15 cellular contexts compared by ENCODE assay signal in the genomic region with DNA sequence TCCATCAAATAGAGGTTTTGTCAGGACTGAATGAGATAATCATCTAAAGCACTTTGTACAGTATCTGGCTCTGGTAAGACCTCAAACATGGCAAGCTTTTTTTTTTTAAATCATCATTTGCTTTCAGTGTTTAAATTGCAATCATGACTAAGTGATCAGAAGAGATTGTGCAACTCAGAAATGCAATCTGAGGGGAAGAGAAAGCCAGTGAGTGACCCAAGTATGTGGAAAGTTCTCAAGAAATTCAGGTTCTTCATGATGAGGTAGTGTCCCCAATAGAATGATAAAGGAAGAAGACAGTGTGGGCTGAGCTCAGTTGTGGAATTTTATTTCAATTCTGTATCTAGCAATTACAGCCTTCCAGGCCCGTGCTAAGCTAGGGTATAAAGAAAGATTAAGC.
"Had no signal": no experiment of that assay in that cellular context is flagged by ENCODE, and none has a peak within 500 bp of the region (broad histone marks: within the 10 kb centered on the region; RNA-seq: fewer than 3 reads in every experiment).

No MANE protein-coding gene starts in this region.

- H3K9me3 ChIP-seq: right atrium auricular region, tibial nerve had no signal

- H3K36me3 Mint-ChIP-seq: activated CD8-positive, alpha-beta memory T cell treated with anti-CD3 and anti-CD28 coated beads, Interleukin-2, amount 10 ng/mL, durations not matched to agents 7 days and 5 days; activated naive CD8-positive, alpha-beta T cell; stimulated activated naive B cell treated with anti-CD40 and anti-IgM and Interleukin-4, amounts not matched to agents 10 μg/mL and 1 μg/mL and 100 μg/mL, for 72 hours had no signal

- H3K4me1 ChIP-seq: foreskin keratinocyte, right atrium auricular region, tibial nerve had no signal

- H3K4me3 ChIP-seq: lung, right atrium auricular region, tibial nerve had no signal

- H3K9me3 Mint-ChIP-seq: activated T-cell treated with anti-CD3 and anti-CD28 coated beads, Interleukin-2, amount 50 U/mL, for 24 hours; naive B cell; stimulated activated naive B cell treated with anti-CD40 and anti-IgM and Interleukin-4, amounts not matched to agents 10 μg/mL and 1 μg/mL and 100 μg/mL, for 72 hours; T-helper 1 cell treated with Interleukin-12 subunit alpha and Interleukin-12 subunit beta and Interleukin-4 antibody, amounts not matched to agents 30 μg/mL and 1 μg/mL, for 36 hours had no signal

- H3K4me1 Mint-ChIP-seq: activated CD8-positive, alpha-beta memory T cell treated with anti-CD3 and anti-CD28 coated beads, Interleukin-2, amount 10 ng/mL, durations not matched to agents 7 days and 5 days; naive B cell; stimulated activated naive B cell treated with anti-CD40 and anti-IgM and Interleukin-4, amounts not matched to agents 10 μg/mL and 1 μg/mL and 100 μg/mL, for 72 hours had no signal

- H3K27ac ChIP-seq: brain microvascular endothelial cell, foreskin keratinocyte, right atrium auricular region, tibial nerve had no signal

- H3K4me3 Mint-ChIP-seq: activated CD8-positive, alpha-beta memory T cell treated with anti-CD3 and anti-CD28 coated beads, Interleukin-2, amount 10 ng/mL, durations not matched to agents 7 days and 5 days; activated naive CD8-positive, alpha-beta T cell; activated T-cell treated with anti-CD3 and anti-CD28 coated beads, Interleukin-2, amount 50 U/mL, for 24 hours; naive B cell; stimulated activated naive B cell treated with anti-CD40 and anti-IgM and Interleukin-4, amounts not matched to agents 10 μg/mL and 1 μg/mL and 100 μg/mL, for 72 hours; T-helper 1 cell treated with Interleukin-12 subunit alpha and Interleukin-12 subunit beta and Interleukin-4 antibody, amounts not matched to agents 30 μg/mL and 1 μg/mL, for 36 hours had no signal

- DNase-seq: activated CD4-positive, alpha-beta T cell treated with anti-CD3 and anti-CD28 coated beads, Interleukin-2, amount 50 U/mL, for 48 hours; activated CD8-positive, alpha-beta memory T cell treated with anti-CD3 and anti-CD28 coated beads, Interleukin-2, amount 10 ng/mL, durations not matched to agents 7 days and 5 days; activated gamma-delta T cell; activated T-cell treated with anti-CD3 and anti-CD28 coated beads, Interleukin-2, amount 50 U/mL, for 24 hours; brain microvascular endothelial cell; foreskin keratinocyte; left colon; naive B cell; stimulated activated CD4-positive, alpha-beta T cell treated with anti-CD3 and anti-CD28 coated beads, Interleukin-2, amount 100 ng/mL, for 24 hours; stimulated activated naive B cell treated with anti-CD40 and anti-IgM and Interleukin-4, amounts not matched to agents 10 μg/mL and 1 μg/mL and 100 μg/mL, for 72 hours had no signal

- H3K27me3 ChIP-seq: brain microvascular endothelial cell, foreskin keratinocyte, right atrium auricular region, tibial nerve had no signal

- H3K36me3 ChIP-seq: brain microvascular endothelial cell, right atrium auricular region, tibial nerve had no signal

- H3K27ac Mint-ChIP-seq: activated CD8-positive, alpha-beta memory T cell treated with anti-CD3 and anti-CD28 coated beads, Interleukin-2, amount 10 ng/mL, durations not matched to agents 7 days and 5 days; activated naive CD8-positive, alpha-beta T cell; activated T-cell treated with anti-CD3 and anti-CD28 coated beads, Interleukin-2, amount 50 U/mL, for 24 hours; naive B cell; stimulated activated naive B cell treated with anti-CD40 and anti-IgM and Interleukin-4, amounts not matched to agents 10 μg/mL and 1 μg/mL and 100 μg/mL, for 72 hours; T-helper 1 cell treated with Interleukin-12 subunit alpha and Interleukin-12 subunit beta and Interleukin-4 antibody, amounts not matched to agents 30 μg/mL and 1 μg/mL, for 36 hours had no signal

- H3K27me3 Mint-ChIP-seq: naive B cell had no signal
